In genomic region chr11:8277691-8278090, GRCh38 we compare ENCODE assay signal across 1 cellular context.
TF ChIP-seq lines count a peak whose summit lies in the region.

No MANE protein-coding gene starts in this region.

TF ChIP-seq in H1, 55 proteins besides CTCF, POLR2A, EP300 and RAD21:
- TF ChIP-seq EGR1 (IDR thresholded peaks at IDR 0.05; ENCODE audit: borderline replicate concordance, low read depth, low read length) (no peak), MAX (IDR thresholded peaks at IDR 0.05) (no peak), USF2 (IDR thresholded peaks at IDR 0.05; ENCODE audit: low read length) (no peak), TEAD4 (IDR thresholded peaks at IDR 0.05; ENCODE audit: low read depth, low read length) (no peak), EZH2 (IDR thresholded peaks at IDR 0.05; ENCODE audit: low read depth, low read length, severe bottlenecking) (no peak), YY1 (IDR thresholded peaks at IDR 0.05; ENCODE audit: low read depth, low read length) (no peak), CBX5 (IDR thresholded peaks at IDR 0.05; ENCODE audit: low read depth, low read length) (no peak), BACH1 (IDR thresholded peaks at IDR 0.05; ENCODE audit: low read length) (no peak), POLR2AphosphoS5 (IDR thresholded peaks at IDR 0.05; ENCODE audit: low read depth, low read length) (no peak), KDM4A (IDR thresholded peaks at IDR 0.05; ENCODE audit: low read depth, low read length, severe bottlenecking) (no peak)
